ENCODE assay signal across 2 cellular contexts in the genomic region with DNA sequence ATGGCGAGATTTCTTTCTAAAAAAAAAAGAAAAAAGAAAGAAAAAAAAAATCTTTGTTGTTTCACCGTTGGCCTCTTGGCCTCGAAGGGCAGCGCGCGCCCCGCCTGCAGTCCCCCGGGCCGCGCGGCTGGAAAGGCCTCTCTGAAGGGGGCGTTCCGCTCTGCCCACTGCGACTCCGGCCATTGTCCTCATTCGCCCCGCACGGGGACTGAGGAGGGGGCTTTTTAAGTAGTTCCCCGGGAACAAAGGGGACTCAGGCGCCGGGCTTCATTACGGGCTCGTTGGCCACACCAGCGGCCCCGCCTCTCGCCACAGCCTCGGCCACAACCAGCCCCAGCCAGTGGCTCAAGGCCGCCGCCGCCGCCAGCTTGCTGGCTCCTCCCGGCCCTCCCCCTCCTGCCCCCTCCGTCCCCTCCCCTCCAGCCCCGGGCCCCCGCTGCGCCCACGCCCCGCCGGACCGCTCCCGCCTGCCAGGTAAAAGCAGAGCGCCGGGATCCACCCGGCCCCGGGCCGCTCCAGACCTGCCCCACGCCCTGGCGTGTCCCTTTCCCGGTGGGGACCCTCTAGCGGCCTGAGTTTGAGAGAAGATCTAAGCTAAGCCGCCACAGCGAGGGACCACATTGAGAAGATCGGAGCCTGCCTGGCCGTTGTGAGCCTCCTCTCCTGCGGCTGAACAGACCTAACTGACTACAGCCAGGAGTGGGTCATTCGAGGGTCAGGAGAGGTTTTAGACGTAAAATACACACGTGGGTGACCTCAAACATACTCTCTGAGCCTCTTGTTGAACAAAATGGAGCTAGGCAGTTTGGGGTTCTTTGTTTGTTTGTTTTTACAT.
TF ChIP-seq lines count a peak whose summit lies in the region.

No MANE protein-coding gene starts in this region.

TF ChIP-seq in H1, 55 proteins besides CTCF, POLR2A, EP300 and RAD21:
- TF ChIP-seq HDAC2 (IDR thresholded peaks at IDR 0.05; ENCODE audit: borderline replicate concordance in 1 of 2, low read depth in 2 of 2, low read length in 2 of 2) (peak; percentile 25 to 86; a peak in 1 of 4 replicates), EGR1 (IDR thresholded peaks at IDR 0.05; ENCODE audit: borderline replicate concordance, low read depth, low read length) (0 out of 2 replicates have a peak, but pooled peaks have one; percentile 10), GTF2F1 (IDR thresholded peaks at IDR 0.05; ENCODE audit: borderline replicate concordance, low read depth, low read length) (no peak), SP1 (IDR thresholded peaks at IDR 0.05; ENCODE audit: low read depth, low read length) (no peak), NRF1 (IDR thresholded peaks at IDR 0.05; ENCODE audit: low read depth, low read length) (no peak), BACH1 (IDR thresholded peaks at IDR 0.05; ENCODE audit: low read length) (no peak), TAF1 (IDR thresholded peaks at IDR 0.05; ENCODE audit: low read depth, low read length) (peak; percentile 56), YY1 (IDR thresholded peaks at IDR 0.05; ENCODE audit: low read depth, low read length) (peak; percentile 26; the same call in 1 of the 2 replicates), ASH2L (IDR thresholded peaks at IDR 0.05; ENCODE audit: low read length) (peak; percentile 72), RBBP5 (IDR thresholded peaks at IDR 0.05; ENCODE audit: borderline replicate concordance, low read depth, low read length) (peak; percentile 41; the same call in 1 of the 2 replicates), PHF8 (conservative IDR thresholded peaks at IDR 0.05; ENCODE audit: low read depth, low read length) (peak; percentile 38), RNF2 (IDR thresholded peaks at IDR 0.05; ENCODE audit: borderline replicate concordance, low read depth, low read length, missing control alignments, poor library complexity, severe bottlenecking) (no peak)
- TF ChIP-seq, protein P1, sequence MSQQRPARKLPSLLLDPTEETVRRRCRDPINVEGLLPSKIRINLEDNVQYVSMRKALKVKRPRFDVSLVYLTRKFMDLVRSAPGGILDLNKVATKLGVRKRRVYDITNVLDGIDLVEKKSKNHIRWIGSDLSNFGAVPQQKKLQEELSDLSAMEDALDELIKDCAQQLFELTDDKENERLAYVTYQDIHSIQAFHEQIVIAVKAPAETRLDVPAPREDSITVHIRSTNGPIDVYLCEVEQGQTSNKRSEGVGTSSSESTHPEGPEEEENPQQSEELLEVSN (IDR thresholded peaks at IDR 0.05) = 0 out of 2 replicates have a peak, but pooled peaks have one; percentile 15

TF ChIP-seq in HepG2, 621 proteins besides CTCF, POLR2A, EP300 and RAD21 (continues in another document):
- TF ChIP-seq, protein P2, sequence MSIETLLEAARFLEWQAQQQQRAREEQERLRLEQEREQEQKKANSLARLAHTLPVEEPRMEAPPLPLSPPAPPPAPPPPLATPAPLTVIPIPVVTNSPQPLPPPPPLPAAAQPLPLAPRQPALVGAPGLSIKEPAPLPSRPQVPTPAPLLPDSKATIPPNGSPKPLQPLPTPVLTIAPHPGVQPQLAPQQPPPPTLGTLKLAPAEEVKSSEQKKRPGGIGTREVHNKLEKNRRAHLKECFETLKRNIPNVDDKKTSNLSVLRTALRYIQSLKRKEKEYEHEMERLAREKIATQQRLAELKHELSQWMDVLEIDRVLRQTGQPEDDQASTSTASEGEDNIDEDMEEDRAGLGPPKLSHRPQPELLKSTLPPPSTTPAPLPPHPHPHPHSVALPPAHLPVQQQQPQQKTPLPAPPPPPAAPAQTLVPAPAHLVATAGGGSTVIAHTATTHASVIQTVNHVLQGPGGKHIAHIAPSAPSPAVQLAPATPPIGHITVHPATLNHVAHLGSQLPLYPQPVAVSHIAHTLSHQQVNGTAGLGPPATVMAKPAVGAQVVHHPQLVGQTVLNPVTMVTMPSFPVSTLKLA (IDR thresholded peaks at IDR 0.05) = no peak
- TF ChIP-seq GTF2F1 (IDR thresholded peaks at IDR 0.05; ENCODE audit: low read length) (no peak), ZNF337 (CRISPR knock-in tag; IDR thresholded peaks at IDR 0.05; ENCODE audit: borderline replicate concordance, low read depth) (no peak), TRIM24 (CRISPR knock-in tag; IDR thresholded peaks at IDR 0.05) (no peak), ZNF777 (CRISPR knock-in tag; IDR thresholded peaks at IDR 0.05) (peak; percentile 59), NCOA5 (CRISPR knock-in tag; IDR thresholded peaks at IDR 0.05) (no peak), ZKSCAN5 (CRISPR knock-in tag; IDR thresholded peaks at IDR 0.05) (no peak), ZSCAN9 (CRISPR knock-in tag; IDR thresholded peaks at IDR 0.05; ENCODE audit: borderline replicate concordance) (no peak), ZNF782 (CRISPR knock-in tag; IDR thresholded peaks at IDR 0.05; ENCODE audit: borderline replicate concordance) (no peak), PRPF4 (IDR thresholded peaks at IDR 0.05; ENCODE audit: low read depth, low read length, poor library complexity, severe bottlenecking) (no peak), MTA1 (CRISPR knock-in tag; IDR thresholded peaks at IDR 0.05; ENCODE audit: borderline replicate concordance) (0 out of 2 replicates have a peak, but pooled peaks have one; percentile 3), ZNF33B (CRISPR knock-in tag; IDR thresholded peaks at IDR 0.05) (0 out of 2 replicates have a peak, but pooled peaks have one; percentile 32), NR2F6 (IDR thresholded peaks at IDR 0.05) (no peak), NR2F6 (CRISPR knock-in tag; IDR thresholded peaks at IDR 0.05) (peak; percentile 24; the same call in 1 of the 2 replicates), ZNF737 (CRISPR knock-in tag; IDR thresholded peaks at IDR 0.05; ENCODE audit: borderline replicate concordance) (no peak), ZNF549 (CRISPR knock-in tag; IDR thresholded peaks at IDR 0.05) (no peak), GATAD2A (CRISPR knock-in tag; IDR thresholded peaks at IDR 0.05) (no peak), KLF13 (CRISPR knock-in tag; IDR thresholded peaks at IDR 0.05) (no peak), IRX3 (CRISPR knock-in tag; IDR thresholded peaks at IDR 0.05; ENCODE audit: borderline replicate concordance, low read depth) (no peak), ZMYM2 (CRISPR knock-in tag; IDR thresholded peaks at IDR 0.05) (no peak)
- TF ChIP-seq, protein P3, sequence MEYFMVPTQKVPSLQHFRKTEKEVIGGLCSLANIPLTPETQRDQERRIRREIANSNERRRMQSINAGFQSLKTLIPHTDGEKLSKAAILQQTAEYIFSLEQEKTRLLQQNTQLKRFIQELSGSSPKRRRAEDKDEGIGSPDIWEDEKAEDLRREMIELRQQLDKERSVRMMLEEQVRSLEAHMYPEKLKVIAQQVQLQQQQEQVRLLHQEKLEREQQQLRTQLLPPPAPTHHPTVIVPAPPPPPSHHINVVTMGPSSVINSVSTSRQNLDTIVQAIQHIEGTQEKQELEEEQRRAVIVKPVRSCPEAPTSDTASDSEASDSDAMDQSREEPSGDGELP (IDR thresholded peaks at IDR 0.05; ENCODE audit: borderline replicate concordance, low read depth) = no peak
- TF ChIP-seq, protein P4, sequence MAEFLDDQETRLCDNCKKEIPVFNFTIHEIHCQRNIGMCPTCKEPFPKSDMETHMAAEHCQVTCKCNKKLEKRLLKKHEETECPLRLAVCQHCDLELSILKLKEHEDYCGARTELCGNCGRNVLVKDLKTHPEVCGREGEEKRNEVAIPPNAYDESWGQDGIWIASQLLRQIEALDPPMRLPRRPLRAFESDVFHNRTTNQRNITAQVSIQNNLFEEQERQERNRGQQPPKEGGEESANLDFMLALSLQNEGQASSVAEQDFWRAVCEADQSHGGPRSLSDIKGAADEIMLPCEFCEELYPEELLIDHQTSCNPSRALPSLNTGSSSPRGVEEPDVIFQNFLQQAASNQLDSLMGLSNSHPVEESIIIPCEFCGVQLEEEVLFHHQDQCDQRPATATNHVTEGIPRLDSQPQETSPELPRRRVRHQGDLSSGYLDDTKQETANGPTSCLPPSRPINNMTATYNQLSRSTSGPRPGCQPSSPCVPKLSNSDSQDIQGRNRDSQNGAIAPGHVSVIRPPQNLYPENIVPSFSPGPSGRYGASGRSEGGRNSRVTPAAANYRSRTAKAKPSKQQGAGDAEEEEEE (CRISPR knock-in tag; IDR thresholded peaks at IDR 0.05; ENCODE audit: borderline replicate concordance) = no peak
- TF ChIP-seq, protein P5, sequence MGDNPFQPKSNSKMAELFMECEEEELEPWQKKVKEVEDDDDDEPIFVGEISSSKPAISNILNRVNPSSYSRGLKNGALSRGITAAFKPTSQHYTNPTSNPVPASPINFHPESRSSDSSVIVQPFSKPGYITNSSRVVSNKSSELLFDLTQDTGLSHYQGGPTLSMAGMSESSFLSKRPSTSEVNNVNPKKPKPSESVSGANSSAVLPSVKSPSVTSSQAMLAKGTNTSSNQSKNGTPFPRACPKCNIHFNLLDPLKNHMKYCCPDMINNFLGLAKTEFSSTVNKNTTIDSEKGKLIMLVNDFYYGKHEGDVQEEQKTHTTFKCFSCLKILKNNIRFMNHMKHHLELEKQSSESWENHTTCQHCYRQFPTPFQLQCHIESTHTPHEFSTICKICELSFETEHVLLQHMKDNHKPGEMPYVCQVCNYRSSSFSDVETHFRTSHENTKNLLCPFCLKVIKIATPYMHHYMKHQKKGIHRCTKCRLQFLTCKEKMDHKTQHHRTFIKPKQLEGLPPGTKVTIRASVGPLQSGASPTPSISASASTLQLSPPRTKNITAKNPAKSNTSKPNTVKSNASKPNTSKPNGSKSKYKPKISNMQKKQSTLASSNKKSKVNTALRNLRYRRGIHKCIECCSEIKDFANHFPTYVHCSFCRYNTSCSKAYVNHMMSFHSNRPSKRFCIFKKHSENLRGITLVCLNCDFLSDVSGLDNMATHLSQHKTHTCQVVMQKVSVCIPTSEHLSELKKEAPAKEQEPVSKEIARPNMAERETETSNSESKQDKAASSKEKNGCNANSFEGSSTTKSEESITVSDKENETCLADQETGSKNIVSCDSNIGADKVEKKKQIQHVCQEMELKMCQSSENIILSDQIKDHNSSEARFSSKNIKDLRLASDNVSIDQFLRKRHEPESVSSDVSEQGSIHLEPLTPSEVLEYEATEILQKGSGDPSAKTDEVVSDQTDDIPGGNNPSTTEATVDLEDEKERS (CRISPR knock-in tag; IDR thresholded peaks at IDR 0.05) = no peak
- TF ChIP-seq, protein P6, sequence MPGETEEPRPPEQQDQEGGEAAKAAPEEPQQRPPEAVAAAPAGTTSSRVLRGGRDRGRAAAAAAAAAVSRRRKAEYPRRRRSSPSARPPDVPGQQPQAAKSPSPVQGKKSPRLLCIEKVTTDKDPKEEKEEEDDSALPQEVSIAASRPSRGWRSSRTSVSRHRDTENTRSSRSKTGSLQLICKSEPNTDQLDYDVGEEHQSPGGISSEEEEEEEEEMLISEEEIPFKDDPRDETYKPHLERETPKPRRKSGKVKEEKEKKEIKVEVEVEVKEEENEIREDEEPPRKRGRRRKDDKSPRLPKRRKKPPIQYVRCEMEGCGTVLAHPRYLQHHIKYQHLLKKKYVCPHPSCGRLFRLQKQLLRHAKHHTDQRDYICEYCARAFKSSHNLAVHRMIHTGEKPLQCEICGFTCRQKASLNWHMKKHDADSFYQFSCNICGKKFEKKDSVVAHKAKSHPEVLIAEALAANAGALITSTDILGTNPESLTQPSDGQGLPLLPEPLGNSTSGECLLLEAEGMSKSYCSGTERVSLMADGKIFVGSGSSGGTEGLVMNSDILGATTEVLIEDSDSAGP (CRISPR knock-in tag; IDR thresholded peaks at IDR 0.05; ENCODE audit: borderline replicate concordance) = no peak; the same call in 1 of the 2 replicates
- TF ChIP-seq, protein P7, sequence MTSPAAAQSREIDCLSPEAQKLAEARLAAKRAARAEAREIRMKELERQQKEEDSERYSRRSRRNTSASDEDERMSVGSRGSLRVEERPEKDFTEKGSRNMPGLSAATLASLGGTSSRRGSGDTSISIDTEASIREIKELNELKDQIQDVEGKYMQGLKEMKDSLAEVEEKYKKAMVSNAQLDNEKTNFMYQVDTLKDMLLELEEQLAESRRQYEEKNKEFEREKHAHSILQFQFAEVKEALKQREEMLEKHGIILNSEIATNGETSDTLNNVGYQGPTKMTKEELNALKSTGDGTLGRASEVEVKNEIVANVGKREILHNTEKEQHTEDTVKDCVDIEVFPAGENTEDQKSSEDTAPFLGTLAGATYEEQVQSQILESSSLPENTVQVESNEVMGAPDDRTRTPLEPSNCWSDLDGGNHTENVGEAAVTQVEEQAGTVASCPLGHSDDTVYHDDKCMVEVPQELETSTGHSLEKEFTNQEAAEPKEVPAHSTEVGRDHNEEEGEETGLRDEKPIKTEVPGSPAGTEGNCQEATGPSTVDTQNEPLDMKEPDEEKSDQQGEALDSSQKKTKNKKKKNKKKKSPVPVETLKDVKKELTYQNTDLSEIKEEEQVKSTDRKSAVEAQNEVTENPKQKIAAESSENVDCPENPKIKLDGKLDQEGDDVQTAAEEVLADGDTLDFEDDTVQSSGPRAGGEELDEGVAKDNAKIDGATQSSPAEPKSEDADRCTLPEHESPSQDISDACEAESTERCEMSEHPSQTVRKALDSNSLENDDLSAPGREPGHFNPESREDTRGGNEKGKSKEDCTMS (CRISPR knock-in tag; conservative IDR thresholded peaks at IDR 0.05) = no peak
- TF ChIP-seq, protein P8, sequence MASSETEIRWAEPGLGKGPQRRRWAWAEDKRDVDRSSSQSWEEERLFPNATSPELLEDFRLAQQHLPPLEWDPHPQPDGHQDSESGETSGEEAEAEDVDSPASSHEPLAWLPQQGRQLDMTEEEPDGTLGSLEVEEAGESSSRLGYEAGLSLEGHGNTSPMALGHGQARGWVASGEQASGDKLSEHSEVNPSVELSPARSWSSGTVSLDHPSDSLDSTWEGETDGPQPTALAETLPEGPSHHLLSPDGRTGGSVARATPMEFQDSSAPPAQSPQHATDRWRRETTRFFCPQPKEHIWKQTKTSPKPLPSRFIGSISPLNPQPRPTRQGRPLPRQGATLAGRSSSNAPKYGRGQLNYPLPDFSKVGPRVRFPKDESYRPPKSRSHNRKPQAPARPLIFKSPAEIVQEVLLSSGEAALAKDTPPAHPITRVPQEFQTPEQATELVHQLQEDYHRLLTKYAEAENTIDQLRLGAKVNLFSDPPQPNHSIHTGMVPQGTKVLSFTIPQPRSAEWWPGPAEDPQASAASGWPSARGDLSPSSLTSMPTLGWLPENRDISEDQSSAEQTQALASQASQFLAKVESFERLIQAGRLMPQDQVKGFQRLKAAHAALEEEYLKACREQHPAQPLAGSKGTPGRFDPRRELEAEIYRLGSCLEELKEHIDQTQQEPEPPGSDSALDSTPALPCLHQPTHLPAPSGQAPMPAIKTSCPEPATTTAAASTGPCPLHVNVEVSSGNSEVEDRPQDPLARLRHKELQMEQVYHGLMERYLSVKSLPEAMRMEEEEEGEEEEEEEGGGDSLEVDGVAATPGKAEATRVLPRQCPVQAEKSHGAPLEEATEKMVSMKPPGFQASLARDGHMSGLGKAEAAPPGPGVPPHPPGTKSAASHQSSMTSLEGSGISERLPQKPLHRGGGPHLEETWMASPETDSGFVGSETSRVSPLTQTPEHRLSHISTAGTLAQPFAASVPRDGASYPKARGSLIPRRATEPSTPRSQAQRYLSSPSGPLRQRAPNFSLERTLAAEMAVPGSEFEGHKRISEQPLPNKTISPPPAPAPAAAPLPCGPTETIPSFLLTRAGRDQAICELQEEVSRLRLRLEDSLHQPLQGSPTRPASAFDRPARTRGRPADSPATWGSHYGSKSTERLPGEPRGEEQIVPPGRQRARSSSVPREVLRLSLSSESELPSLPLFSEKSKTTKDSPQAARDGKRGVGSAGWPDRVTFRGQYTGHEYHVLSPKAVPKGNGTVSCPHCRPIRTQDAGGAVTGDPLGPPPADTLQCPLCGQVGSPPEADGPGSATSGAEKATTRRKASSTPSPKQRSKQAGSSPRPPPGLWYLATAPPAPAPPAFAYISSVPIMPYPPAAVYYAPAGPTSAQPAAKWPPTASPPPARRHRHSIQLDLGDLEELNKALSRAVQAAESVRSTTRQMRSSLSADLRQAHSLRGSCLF (CRISPR knock-in tag; IDR thresholded peaks at IDR 0.05; ENCODE audit: borderline replicate concordance) = no peak
